Comparison of ENCODE assay signal across 1 cellular context in genomic region chr3:120595788-120596115, GRCh38.
TF ChIP-seq lines count a peak whose summit lies in the region.

No MANE protein-coding gene starts in this region.

TF ChIP-seq in K562, 482 proteins besides CTCF, POLR2A, EP300 and RAD21 (continued from another document):
- TF ChIP-seq, protein P1, sequence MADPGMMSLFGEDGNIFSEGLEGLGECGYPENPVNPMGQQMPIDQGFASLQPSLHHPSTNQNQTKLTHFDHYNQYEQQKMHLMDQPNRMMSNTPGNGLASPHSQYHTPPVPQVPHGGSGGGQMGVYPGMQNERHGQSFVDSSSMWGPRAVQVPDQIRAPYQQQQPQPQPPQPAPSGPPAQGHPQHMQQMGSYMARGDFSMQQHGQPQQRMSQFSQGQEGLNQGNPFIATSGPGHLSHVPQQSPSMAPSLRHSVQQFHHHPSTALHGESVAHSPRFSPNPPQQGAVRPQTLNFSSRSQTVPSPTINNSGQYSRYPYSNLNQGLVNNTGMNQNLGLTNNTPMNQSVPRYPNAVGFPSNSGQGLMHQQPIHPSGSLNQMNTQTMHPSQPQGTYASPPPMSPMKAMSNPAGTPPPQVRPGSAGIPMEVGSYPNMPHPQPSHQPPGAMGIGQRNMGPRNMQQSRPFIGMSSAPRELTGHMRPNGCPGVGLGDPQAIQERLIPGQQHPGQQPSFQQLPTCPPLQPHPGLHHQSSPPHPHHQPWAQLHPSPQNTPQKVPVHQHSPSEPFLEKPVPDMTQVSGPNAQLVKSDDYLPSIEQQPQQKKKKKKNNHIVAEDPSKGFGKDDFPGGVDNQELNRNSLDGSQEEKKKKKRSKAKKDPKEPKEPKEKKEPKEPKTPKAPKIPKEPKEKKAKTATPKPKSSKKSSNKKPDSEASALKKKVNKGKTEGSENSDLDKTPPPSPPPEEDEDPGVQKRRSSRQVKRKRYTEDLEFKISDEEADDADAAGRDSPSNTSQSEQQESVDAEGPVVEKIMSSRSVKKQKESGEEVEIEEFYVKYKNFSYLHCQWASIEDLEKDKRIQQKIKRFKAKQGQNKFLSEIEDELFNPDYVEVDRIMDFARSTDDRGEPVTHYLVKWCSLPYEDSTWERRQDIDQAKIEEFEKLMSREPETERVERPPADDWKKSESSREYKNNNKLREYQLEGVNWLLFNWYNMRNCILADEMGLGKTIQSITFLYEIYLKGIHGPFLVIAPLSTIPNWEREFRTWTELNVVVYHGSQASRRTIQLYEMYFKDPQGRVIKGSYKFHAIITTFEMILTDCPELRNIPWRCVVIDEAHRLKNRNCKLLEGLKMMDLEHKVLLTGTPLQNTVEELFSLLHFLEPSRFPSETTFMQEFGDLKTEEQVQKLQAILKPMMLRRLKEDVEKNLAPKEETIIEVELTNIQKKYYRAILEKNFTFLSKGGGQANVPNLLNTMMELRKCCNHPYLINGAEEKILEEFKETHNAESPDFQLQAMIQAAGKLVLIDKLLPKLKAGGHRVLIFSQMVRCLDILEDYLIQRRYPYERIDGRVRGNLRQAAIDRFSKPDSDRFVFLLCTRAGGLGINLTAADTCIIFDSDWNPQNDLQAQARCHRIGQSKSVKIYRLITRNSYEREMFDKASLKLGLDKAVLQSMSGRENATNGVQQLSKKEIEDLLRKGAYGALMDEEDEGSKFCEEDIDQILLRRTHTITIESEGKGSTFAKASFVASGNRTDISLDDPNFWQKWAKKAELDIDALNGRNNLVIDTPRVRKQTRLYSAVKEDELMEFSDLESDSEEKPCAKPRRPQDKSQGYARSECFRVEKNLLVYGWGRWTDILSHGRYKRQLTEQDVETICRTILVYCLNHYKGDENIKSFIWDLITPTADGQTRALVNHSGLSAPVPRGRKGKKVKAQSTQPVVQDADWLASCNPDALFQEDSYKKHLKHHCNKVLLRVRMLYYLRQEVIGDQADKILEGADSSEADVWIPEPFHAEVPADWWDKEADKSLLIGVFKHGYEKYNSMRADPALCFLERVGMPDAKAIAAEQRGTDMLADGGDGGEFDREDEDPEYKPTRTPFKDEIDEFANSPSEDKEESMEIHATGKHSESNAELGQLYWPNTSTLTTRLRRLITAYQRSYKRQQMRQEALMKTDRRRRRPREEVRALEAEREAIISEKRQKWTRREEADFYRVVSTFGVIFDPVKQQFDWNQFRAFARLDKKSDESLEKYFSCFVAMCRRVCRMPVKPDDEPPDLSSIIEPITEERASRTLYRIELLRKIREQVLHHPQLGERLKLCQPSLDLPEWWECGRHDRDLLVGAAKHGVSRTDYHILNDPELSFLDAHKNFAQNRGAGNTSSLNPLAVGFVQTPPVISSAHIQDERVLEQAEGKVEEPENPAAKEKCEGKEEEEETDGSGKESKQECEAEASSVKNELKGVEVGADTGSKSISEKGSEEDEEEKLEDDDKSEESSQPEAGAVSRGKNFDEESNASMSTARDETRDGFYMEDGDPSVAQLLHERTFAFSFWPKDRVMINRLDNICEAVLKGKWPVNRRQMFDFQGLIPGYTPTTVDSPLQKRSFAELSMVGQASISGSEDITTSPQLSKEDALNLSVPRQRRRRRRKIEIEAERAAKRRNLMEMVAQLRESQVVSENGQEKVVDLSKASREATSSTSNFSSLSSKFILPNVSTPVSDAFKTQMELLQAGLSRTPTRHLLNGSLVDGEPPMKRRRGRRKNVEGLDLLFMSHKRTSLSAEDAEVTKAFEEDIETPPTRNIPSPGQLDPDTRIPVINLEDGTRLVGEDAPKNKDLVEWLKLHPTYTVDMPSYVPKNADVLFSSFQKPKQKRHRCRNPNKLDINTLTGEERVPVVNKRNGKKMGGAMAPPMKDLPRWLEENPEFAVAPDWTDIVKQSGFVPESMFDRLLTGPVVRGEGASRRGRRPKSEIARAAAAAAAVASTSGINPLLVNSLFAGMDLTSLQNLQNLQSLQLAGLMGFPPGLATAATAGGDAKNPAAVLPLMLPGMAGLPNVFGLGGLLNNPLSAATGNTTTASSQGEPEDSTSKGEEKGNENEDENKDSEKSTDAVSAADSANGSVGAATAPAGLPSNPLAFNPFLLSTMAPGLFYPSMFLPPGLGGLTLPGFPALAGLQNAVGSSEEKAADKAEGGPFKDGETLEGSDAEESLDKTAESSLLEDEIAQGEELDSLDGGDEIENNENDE (IDR thresholded peaks at IDR 0.05; ENCODE audit: low read depth, low read length), result no peak
- TF ChIP-seq TFAP4 (CRISPR knock-in tag; IDR thresholded peaks at IDR 0.05; ENCODE audit: borderline replicate concordance), result 0 out of 2 replicates have a peak, but pooled peaks have one; percentile 3
